Comparison of ENCODE assay signal across 9 cellular contexts in the genomic region with DNA sequence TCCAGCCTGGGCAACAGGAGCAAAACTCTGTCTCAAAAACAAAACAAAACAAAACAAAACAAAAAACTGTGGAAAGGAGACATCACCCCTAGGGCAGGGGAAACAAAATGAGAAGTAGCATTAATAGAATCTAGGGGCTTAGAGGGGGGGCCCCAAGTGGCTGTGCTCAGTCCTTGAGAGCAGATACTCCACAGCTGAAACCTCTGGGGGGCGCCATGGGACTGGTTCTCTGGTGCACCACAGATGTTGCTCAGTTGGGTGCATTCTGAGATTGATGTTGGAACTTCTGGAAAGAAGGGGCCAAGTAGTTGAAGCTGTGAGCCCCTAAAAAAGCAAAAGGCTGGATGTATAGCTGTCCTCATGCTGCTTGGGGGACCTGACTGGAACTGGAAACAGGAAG.
DNase-seq lines count a peak whose midpoint lies in the region; TF ChIP-seq lines count a peak whose summit lies in the region.
"Had no signal": no experiment of that assay in that cellular context is flagged by ENCODE, and none has a peak within 500 bp of the region (broad histone marks: within the 10 kb centered on the region; RNA-seq: fewer than 3 reads in every experiment).

No MANE protein-coding gene starts in this region.

- no peak for TF ChIP-seq CTCF in GM10266 (IDR thresholded peaks at IDR 0.05; ENCODE audit: control insufficient read depth, insufficient read depth, low read depth, missing control alignments)

- DNase-seq in NCI-H748 (lab: John Stamatoyannopoulos, UW; ENCODE audit: unreplicated experiment) (peak; percentile 24), NCI-H748 treated with DMSO at 0.1 percent for 48 hours (lab: John Stamatoyannopoulos, UW) (no peak), activated T-cell treated with anti-CD3 and anti-CD28 coated beads for 4 hours (peak; percentile 58), iPS-NIHi7 (ENCODE audit: extremely low spot score) (peak; percentile 45), anterior cingulate cortex (lab: John Stamatoyannopoulos, UW) (no peak), GM10266 (ENCODE audit: extremely low spot score) (no peak), Kasumi-1 (lab: John Stamatoyannopoulos, UW) (no peak)
- DNase-seq in stimulated activated naive CD4-positive, alpha-beta T cell (lab: John Stamatoyannopoulos, UW) = peak; percentile 1 to 53 (median 30)
- DNase-seq: NCI-H187 treated with DMSO at 0.1 percent for 48 hours had no signal

Comparison
In these comparisons a context has a peak if more than half of its experiments do, and no peak if none do; other contexts are left out.
1. DNase-seq: peak in NCI-H748 (single experiment), activated T-cell treated with anti-CD3 and anti-CD28 coated beads for 4 hours (single experiment), iPS-NIHi7 (single experiment) and stimulated activated naive CD4-positive, alpha-beta T cell (6 of 6); none in NCI-H748 treated with DMSO at 0.1 percent for 48 hours (single experiment), anterior cingulate cortex (0 of 58), GM10266 (single experiment) and Kasumi-1 (0 of 2).